ENCODE assay signal across 1 cellular context in genomic region chr19:35165200-35166058, GRCh38.
A peak's percentile ranks its signal among the peaks of the same experiment; 100 is the strongest.
TF ChIP-seq lines count a peak whose summit lies in the region.

No MANE protein-coding gene starts in this region.

TF ChIP-seq in K562, 482 proteins besides CTCF, POLR2A, EP300 and RAD21 (continued from another document):
- TF ChIP-seq ID3 (CRISPR knock-in tag; IDR thresholded peaks at IDR 0.05) = peak; percentile 63; the same call in 1 of the 2 replicates
- TF ChIP-seq ID3 (tag; IDR thresholded peaks at IDR 0.05) = peak; percentile 98
- peak; percentile 81; the same call in 1 of the 2 replicates for TF ChIP-seq ZNF584 (CRISPR knock-in tag; IDR thresholded peaks at IDR 0.05; ENCODE audit: low read depth)
- peak; percentile 82; the same call in 1 of the 2 replicates for TF ChIP-seq HDAC8 (tag; IDR thresholded peaks at IDR 0.05)
- peak; percentile 66; the same call in 1 of the 2 replicates for TF ChIP-seq SMAD3 (CRISPR knock-in tag; conservative IDR thresholded peaks at IDR 0.05)
- peak; percentile 89 for TF ChIP-seq GTF2A2 (tag; IDR thresholded peaks at IDR 0.05)
- 0 out of 2 replicates have a peak, but pooled peaks have one; percentile 47 for TF ChIP-seq CAMTA2 (CRISPR knock-in tag; conservative IDR thresholded peaks at IDR 0.05)
- 0 out of 2 replicates have a peak, but pooled peaks have one; percentile 9 for TF ChIP-seq CBFA2T2 (conservative IDR thresholded peaks at IDR 0.05)
- TF ChIP-seq ESRRA (IDR thresholded peaks at IDR 0.05; ENCODE audit: borderline replicate concordance, low read depth) = no peak; the same call in 1 of the 2 replicates
- no peak for TF ChIP-seq TGIF2 (CRISPR knock-in tag; IDR thresholded peaks at IDR 0.05)
- 0 out of 2 replicates have a peak, but pooled peaks have one; percentile 18 for TF ChIP-seq ZFPM2 (CRISPR knock-in tag; IDR thresholded peaks at IDR 0.05)
- 0 out of 2 replicates have a peak, but pooled peaks have one; percentile 29 for TF ChIP-seq CBFA2T3 (IDR thresholded peaks at IDR 0.05)
- TF ChIP-seq BCOR (IDR thresholded peaks at IDR 0.05) = peak; percentile 90
- no peak for TF ChIP-seq ZNF764 (CRISPR knock-in tag; IDR thresholded peaks at IDR 0.05; ENCODE audit: low read depth)
- TF ChIP-seq, protein P1, sequence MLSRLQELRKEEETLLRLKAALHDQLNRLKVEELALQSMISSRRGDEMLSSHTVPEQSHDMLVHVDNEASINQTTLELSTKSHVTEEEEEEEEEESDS (CRISPR knock-in tag; IDR thresholded peaks at IDR 0.05) = 0 out of 2 replicates have a peak, but pooled peaks have one; percentile 40
- TF ChIP-seq HDAC1 (IDR thresholded peaks at IDR 0.05) = peak in 1 of 2 experiments; percentile 56; a peak in 2 of 4 replicates
- peak; percentile 86 for TF ChIP-seq BACH1 (tag; IDR thresholded peaks at IDR 0.05)
- TF ChIP-seq SMARCA5 (IDR thresholded peaks at IDR 0.05) = peak; percentile 94
- peak; percentile 54; the same call in 1 of the 2 replicates for TF ChIP-seq TEAD2 (tag; IDR thresholded peaks at IDR 0.05)
- TF ChIP-seq NR2C1 (IDR thresholded peaks at IDR 0.05) = no peak
- peak; percentile 86 for TF ChIP-seq NR2C1 (tag; IDR thresholded peaks at IDR 0.05)
- TF ChIP-seq ZBTB17 (CRISPR knock-in tag; IDR thresholded peaks at IDR 0.05) = peak; percentile 69
- TF ChIP-seq ZKSCAN3 (CRISPR knock-in tag; IDR thresholded peaks at IDR 0.05) = peak; percentile 44; the same call in 1 of the 2 replicates
- peak; percentile 86; the same call in 1 of the 2 replicates for TF ChIP-seq CUX1 (CRISPR knock-in tag; IDR thresholded peaks at IDR 0.05)
- TF ChIP-seq ZNF785 (CRISPR knock-in tag; IDR thresholded peaks at IDR 0.05) = peak; percentile 62; the same call in 1 of the 2 replicates
- TF ChIP-seq, protein P2, sequence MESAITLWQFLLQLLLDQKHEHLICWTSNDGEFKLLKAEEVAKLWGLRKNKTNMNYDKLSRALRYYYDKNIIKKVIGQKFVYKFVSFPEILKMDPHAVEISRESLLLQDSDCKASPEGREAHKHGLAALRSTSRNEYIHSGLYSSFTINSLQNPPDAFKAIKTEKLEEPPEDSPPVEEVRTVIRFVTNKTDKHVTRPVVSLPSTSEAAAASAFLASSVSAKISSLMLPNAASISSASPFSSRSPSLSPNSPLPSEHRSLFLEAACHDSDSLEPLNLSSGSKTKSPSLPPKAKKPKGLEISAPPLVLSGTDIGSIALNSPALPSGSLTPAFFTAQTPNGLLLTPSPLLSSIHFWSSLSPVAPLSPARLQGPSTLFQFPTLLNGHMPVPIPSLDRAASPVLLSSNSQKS (CRISPR knock-in tag; IDR thresholded peaks at IDR 0.05) = 0 out of 2 replicates have a peak, but pooled peaks have one; percentile 56
- peak; percentile 91 for TF ChIP-seq ZNF3 (CRISPR knock-in tag; IDR thresholded peaks at IDR 0.05)
- no peak for TF ChIP-seq POLR3G (IDR thresholded peaks at IDR 0.05; ENCODE audit: extremely low read depth, insufficient read length, insufficient replicate concordance)
- peak; percentile 54; the same call in 1 of the 2 replicates for TF ChIP-seq GATAD2A (IDR thresholded peaks at IDR 0.05)
- no peak for TF ChIP-seq NCOA2 (IDR thresholded peaks at IDR 0.05; ENCODE audit: partially characterized antibody in 2 of 2)
- no peak for TF ChIP-seq MCM3 (IDR thresholded peaks at IDR 0.05)
- TF ChIP-seq PHF20 (IDR thresholded peaks at IDR 0.05; ENCODE audit: partially characterized antibody) = peak; percentile 25
- no peak for TF ChIP-seq HMGN3 (IDR thresholded peaks at IDR 0.05; ENCODE audit: borderline replicate concordance, extremely low read depth, insufficient read length, low read depth, low read length)
- peak; percentile 94 for TF ChIP-seq PTRF (tag; IDR thresholded peaks at IDR 0.05)
- TF ChIP-seq, protein P3, sequence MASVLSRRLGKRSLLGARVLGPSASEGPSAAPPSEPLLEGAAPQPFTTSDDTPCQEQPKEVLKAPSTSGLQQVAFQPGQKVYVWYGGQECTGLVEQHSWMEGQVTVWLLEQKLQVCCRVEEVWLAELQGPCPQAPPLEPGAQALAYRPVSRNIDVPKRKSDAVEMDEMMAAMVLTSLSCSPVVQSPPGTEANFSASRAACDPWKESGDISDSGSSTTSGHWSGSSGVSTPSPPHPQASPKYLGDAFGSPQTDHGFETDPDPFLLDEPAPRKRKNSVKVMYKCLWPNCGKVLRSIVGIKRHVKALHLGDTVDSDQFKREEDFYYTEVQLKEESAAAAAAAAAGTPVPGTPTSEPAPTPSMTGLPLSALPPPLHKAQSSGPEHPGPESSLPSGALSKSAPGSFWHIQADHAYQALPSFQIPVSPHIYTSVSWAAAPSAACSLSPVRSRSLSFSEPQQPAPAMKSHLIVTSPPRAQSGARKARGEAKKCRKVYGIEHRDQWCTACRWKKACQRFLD (CRISPR knock-in tag; IDR thresholded peaks at IDR 0.05) = peak; percentile 95
- TF ChIP-seq ZNF740 (CRISPR knock-in tag; IDR thresholded peaks at IDR 0.05) = no peak
- TF ChIP-seq ZNF740 (tag; IDR thresholded peaks at IDR 0.05) = peak in 1 of 2 experiments; percentile 95; a peak in 2 of 4 replicates
- TF ChIP-seq RCOR1 (IDR thresholded peaks at IDR 0.05; ENCODE audit: borderline replicate concordance in 1 of 2, low read depth in 2 of 2, low read length in 2 of 2) = 0 out of 4 replicates have a peak, but pooled peaks of 1 of the 2 experiments have one; percentile 2
- peak; percentile 78 for TF ChIP-seq ZNF766 (CRISPR knock-in tag; conservative IDR thresholded peaks at IDR 0.05)
- no peak for TF ChIP-seq GABPB2 (CRISPR knock-in tag; conservative IDR thresholded peaks at IDR 0.05)
- no peak for TF ChIP-seq ZBTB1 (CRISPR knock-in tag; IDR thresholded peaks at IDR 0.05; ENCODE audit: borderline replicate concordance, low read depth)
- TF ChIP-seq, protein P4, sequence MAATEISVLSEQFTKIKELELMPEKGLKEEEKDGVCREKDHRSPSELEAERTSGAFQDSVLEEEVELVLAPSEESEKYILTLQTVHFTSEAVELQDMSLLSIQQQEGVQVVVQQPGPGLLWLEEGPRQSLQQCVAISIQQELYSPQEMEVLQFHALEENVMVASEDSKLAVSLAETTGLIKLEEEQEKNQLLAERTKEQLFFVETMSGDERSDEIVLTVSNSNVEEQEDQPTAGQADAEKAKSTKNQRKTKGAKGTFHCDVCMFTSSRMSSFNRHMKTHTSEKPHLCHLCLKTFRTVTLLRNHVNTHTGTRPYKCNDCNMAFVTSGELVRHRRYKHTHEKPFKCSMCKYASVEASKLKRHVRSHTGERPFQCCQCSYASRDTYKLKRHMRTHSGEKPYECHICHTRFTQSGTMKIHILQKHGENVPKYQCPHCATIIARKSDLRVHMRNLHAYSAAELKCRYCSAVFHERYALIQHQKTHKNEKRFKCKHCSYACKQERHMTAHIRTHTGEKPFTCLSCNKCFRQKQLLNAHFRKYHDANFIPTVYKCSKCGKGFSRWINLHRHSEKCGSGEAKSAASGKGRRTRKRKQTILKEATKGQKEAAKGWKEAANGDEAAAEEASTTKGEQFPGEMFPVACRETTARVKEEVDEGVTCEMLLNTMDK (IDR thresholded peaks at IDR 0.05; ENCODE audit: borderline replicate concordance, insufficient read depth, low read depth, low read length, poor library complexity, severe bottlenecking) = no peak
- no peak for TF ChIP-seq MYC (IDR thresholded peaks at IDR 0.05; ENCODE audit: low read depth, low read length)
- TF ChIP-seq MYC (CRISPR knock-in tag; IDR thresholded peaks at IDR 0.05; ENCODE audit: borderline replicate concordance, low read depth) = peak; percentile 96
- TF ChIP-seq MAFK (IDR thresholded peaks at IDR 0.05; ENCODE audit: low read length) = no peak
